17 cellular contexts compared by ENCODE assay signal in genomic region chr12:664075-664778, GRCh38. TPM values are rescaled to one million over a fixed set of nuclear protein-coding genes. Genes with fewer than 3 reads are reported as not detected.
"Had no signal": no experiment of that assay in that cellular context is flagged by ENCODE, and none has a peak within 500 bp of the region (broad histone marks: within the 10 kb centered on the region; RNA-seq: fewer than 3 reads in every experiment).

No MANE protein-coding gene starts in this region.

- H3K4me3 Mint-ChIP-seq: activated B cell treated with CpG ODN at 0.5 μM for 24 hours, nephron progenitor cell had no signal

- H3K27me3 Mint-ChIP-seq: activated B cell treated with CpG ODN at 0.5 μM for 24 hours; activated CD4-positive, alpha-beta T cell treated with anti-CD3 and anti-CD28 coated beads, Interleukin-2, amount 10 ng/mL, durations not matched to agents 7 days and 5 days had no signal

- H3K36me3 ChIP-seq: cardiac muscle cell, colonic mucosa, pancreas, tibial artery, vagina had no signal

- H3K4me1 ChIP-seq: colonic mucosa, foreskin keratinocyte, pancreas had no signal

- H3K27ac Mint-ChIP-seq: activated B cell treated with CpG ODN at 0.5 μM for 24 hours had no signal

- H3K27ac ChIP-seq: cardiac muscle cell, colonic mucosa, foreskin keratinocyte, pancreas, tibial artery had no signal

- H3K27me3 ChIP-seq: cardiac muscle cell, colonic mucosa, pancreas, tibial artery, vagina had no signal

- DNase-seq: activated B cell treated with CpG ODN at 0.5 μM for 24 hours; activated CD4-positive, alpha-beta T cell treated with anti-CD3 and anti-CD28 coated beads, Interleukin-2, amount 10 ng/mL, durations not matched to agents 7 days and 5 days; activated gamma-delta T cell; activated T-cell treated with anti-CD3 and anti-CD28 coated beads, Interleukin-2, amount 50 U/mL, for 1 hour; colonic mucosa; effector CD4-positive, alpha-beta T cell; foreskin keratinocyte; mesendoderm; pancreas; stimulated activated CD4-positive, alpha-beta T cell treated with anti-CD3 and anti-CD28 coated beads, Interleukin-4, amount 100 ng/mL, for 1 hour; stimulated activated CD8-positive, alpha-beta memory T cell treated with anti-CD3 and anti-CD28 coated beads, Interleukin-4, amount 100 ng/mL, for 48 hours; tibial artery had no signal

- H3K9me3 Mint-ChIP-seq: activated B cell treated with CpG ODN at 0.5 μM for 24 hours; activated CD4-positive, alpha-beta T cell treated with anti-CD3 and anti-CD28 coated beads, Interleukin-2, amount 10 ng/mL, durations not matched to agents 7 days and 5 days; nephron progenitor cell; stimulated activated naive CD8-positive, alpha-beta T cell treated with anti-CD3 and anti-CD28 coated beads, Interleukin-15, Interleukin-2, amounts not matched to agents 100 ng/mL and 50 ng/mL, for 24 hours had no signal

- H3K4me3 ChIP-seq: cardiac muscle cell, colonic mucosa, pancreas, tibial artery had no signal

- ATAC-seq: foreskin keratinocyte had no signal

- H3K9me3 ChIP-seq: colonic mucosa, pancreas, tibial artery, vagina had no signal

RNA-seq across cellular contexts. Expression of gene NINJ2, which starts 1.0 kb away (rescaled TPM):
- total RNA-seq: astrocyte, cardiac muscle cell had no signal
